8 cellular contexts compared by ENCODE assay signal in genomic region chr7:104848386-104848990, GRCh38.
DNase-seq lines count a peak whose midpoint lies in the region; ATAC-seq and TF ChIP-seq lines count a peak whose summit lies in the region.

No MANE protein-coding gene starts in this region.

- no peak overlapping the region for H3K4me3 ChIP-seq in right atrium auricular region

- no peaks in the 10 kb centered on the region for H3K4me1 ChIP-seq in right atrium auricular region

- H3K36me3 ChIP-seq in right atrium auricular region: no peaks in the 10 kb centered on the region

- peaks cover 13% of the 10 kb centered on the region for H3K27me3 Mint-ChIP-seq in activated naive CD8-positive, alpha-beta T cell treated with anti-CD3 and anti-CD28 coated beads, Interleukin-2, amount 10 ng/mL, durations not matched to agents 7 days and 5 days

- no peaks in the 10 kb centered on the region for H3K9me3 ChIP-seq in right atrium auricular region

- H3K36me3 Mint-ChIP-seq in activated naive CD8-positive, alpha-beta T cell treated with anti-CD3 and anti-CD28 coated beads, Interleukin-2, amount 10 ng/mL, durations not matched to agents 7 days and 5 days: no peaks in the 10 kb centered on the region

- no peak overlapping the region for H3K27ac Mint-ChIP-seq in activated naive CD8-positive, alpha-beta T cell treated with anti-CD3 and anti-CD28 coated beads, Interleukin-2, amount 10 ng/mL, durations not matched to agents 7 days and 5 days

- peak; percentile 6 for DNase-seq in NK-92 treated with Interleukin-12 subunit alpha and Interleukin-12 subunit beta, amount 100 ng/mL, for 24 hours (lab: John Stamatoyannopoulos, UW)
- no peak for DNase-seq in NK-92 (lab: John Stamatoyannopoulos, UW; ENCODE audit: unreplicated experiment)
- DNase-seq in HT-29 (ENCODE audit: low spot score): peak; percentile 81
- peak; percentile 70 for DNase-seq in RPMI8226
- DNase-seq in activated naive CD8-positive, alpha-beta T cell treated with anti-CD3 and anti-CD28 coated beads, Interleukin-2, amount 10 ng/mL, durations not matched to agents 7 days and 5 days: peak; percentile 43
- DNase-seq in right atrium auricular region (ENCODE audit: low spot score): no peak
- DNase-seq in retina: peak; percentile 86

- H3K4me1 Mint-ChIP-seq in activated naive CD8-positive, alpha-beta T cell treated with anti-CD3 and anti-CD28 coated beads, Interleukin-2, amount 10 ng/mL, durations not matched to agents 7 days and 5 days: no peaks in the 10 kb centered on the region

- H3K9me3 Mint-ChIP-seq in activated naive CD8-positive, alpha-beta T cell treated with anti-CD3 and anti-CD28 coated beads, Interleukin-2, amount 10 ng/mL, durations not matched to agents 7 days and 5 days: no peaks in the 10 kb centered on the region

- H3K27ac ChIP-seq in right atrium auricular region: no peak overlapping the region

- H3K27me3 ChIP-seq in right atrium auricular region: no peaks in the 10 kb centered on the region

- H3K4me3 Mint-ChIP-seq in activated naive CD8-positive, alpha-beta T cell treated with anti-CD3 and anti-CD28 coated beads, Interleukin-2, amount 10 ng/mL, durations not matched to agents 7 days and 5 days: no peak overlapping the region

- POLR2A ChIA-PET in activated naive CD8-positive, alpha-beta T cell treated with anti-CD3 and anti-CD28 coated beads, Interleukin-2, amount 10 ng/mL, durations not matched to agents 7 days and 5 days (lab: Charles Lee): no interaction called here

- ATAC-seq in activated naive CD8-positive, alpha-beta T cell treated with anti-CD3 and anti-CD28 coated beads, Interleukin-2, amount 10 ng/mL, durations not matched to agents 7 days and 5 days (ENCODE audit: low read depth): no peak
- ATAC-seq in HG03571 (IDR thresholded peaks at IDR 0.05; ENCODE audit: unreplicated experiment): no peak

- TF ChIP-seq CTCF in right atrium auricular region (IDR thresholded peaks at IDR 0.05): peak; percentile 85 to 86

Comparison
In these comparisons a context has a peak if more than half of its experiments do, and no peak if none do; other contexts are left out.
1. DNase-seq: peak in NK-92 treated with Interleukin-12 subunit alpha and Interleukin-12 subunit beta, amount 100 ng/mL, for 24 hours (single experiment), HT-29 (single experiment), RPMI8226 (single experiment), activated naive CD8-positive, alpha-beta T cell treated with anti-CD3 and anti-CD28 coated beads, Interleukin-2, amount 10 ng/mL, durations not matched to agents 7 days and 5 days (single experiment) and retina (single experiment); none in NK-92 (single experiment) and right atrium auricular region (single experiment).